ENCODE assay signal across 11 cellular contexts in the genomic region with DNA sequence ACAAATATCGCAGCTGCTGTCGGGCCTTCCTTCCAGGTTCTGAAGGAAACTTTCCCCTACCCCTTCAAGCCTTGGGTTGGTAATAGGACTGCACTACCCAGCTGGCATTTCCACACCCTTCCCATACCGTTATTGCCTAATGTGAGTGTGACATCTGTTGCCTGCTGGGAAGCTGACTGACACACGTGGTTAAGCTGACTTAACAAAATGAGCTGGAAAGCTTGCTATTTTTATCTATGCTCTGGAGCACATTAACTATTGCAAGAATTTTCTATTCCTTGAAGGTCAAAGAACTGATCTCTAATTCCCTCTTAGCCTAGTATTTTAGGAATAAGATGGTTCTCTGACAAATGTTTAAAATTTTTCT.
DNase-seq lines count a peak whose midpoint lies in the region; ATAC-seq and TF ChIP-seq lines count a peak whose summit lies in the region.
"Had no signal": no experiment of that assay in that cellular context is flagged by ENCODE, and none has a peak within 500 bp of the region (broad histone marks: within the 10 kb centered on the region; RNA-seq: fewer than 3 reads in every experiment).

No MANE protein-coding gene starts in this region.

- H3K9me3 Mint-ChIP-seq in endodermal cell = peaks cover 2% of the 10 kb centered on the region
- H3K9me3 Mint-ChIP-seq: mesothelial cell of epicardium had no signal

- H3K36me3 Mint-ChIP-seq in endodermal cell (ENCODE audit: low read depth) = no peaks in the 10 kb centered on the region
- H3K36me3 Mint-ChIP-seq: mesothelial cell of epicardium had no signal

- H3K36me3 ChIP-seq in right atrium auricular region (no peaks in the 10 kb centered on the region), thyroid gland (no peaks in the 10 kb centered on the region), endodermal cell (ENCODE audit: control insufficient read depth, insufficient read depth, low read length) (no peaks in the 10 kb centered on the region)

- TF ChIP-seq POLR2A in thyroid gland (IDR thresholded peaks at IDR 0.05) = no peak

- H3K27me3 Mint-ChIP-seq in endodermal cell (ENCODE audit: insufficient read depth) = no peaks in the 10 kb centered on the region

- 16 to 41% methylated on average over 4 of the region's 4 CpGs for WGBS in thyroid gland, 2 donors
- WGBS in endodermal cell (ENCODE audit: insufficient coverage in 1 of 2, insufficient read length in 1 of 2), 2 experiments = 63 to 66% methylated on average over 4 of the region's 4 CpGs

- H3K4me3 Mint-ChIP-seq in endodermal cell = no peak overlapping the region
- H3K4me3 Mint-ChIP-seq: mesothelial cell of epicardium had no signal

- H3K27ac ChIP-seq in right atrium auricular region (no peak overlapping the region), thyroid gland (no peak overlapping the region), endodermal cell (ENCODE audit: low read depth, low read length) (no peak overlapping the region)
- H3K27ac ChIP-seq: 22Rv1 had no signal

- H3K4me1 Mint-ChIP-seq in endodermal cell = peaks cover 5% of the 10 kb centered on the region
- H3K4me1 Mint-ChIP-seq: mesothelial cell of epicardium had no signal

- intact Hi-C loops in thyroid gland (cut with DNase I) = no loop called here

- DNase-seq in NCI-H2171 treated with DMSO at 0.1 percent for 48 hours (lab: John Stamatoyannopoulos, UW) (peak; percentile 32), NCI-H2171 (lab: John Stamatoyannopoulos, UW) (no peak), astrocyte of the spinal cord (ENCODE audit: low read depth, low spot score) (peak; percentile 16), right atrium auricular region (ENCODE audit: low spot score) (peak; percentile 65), thyroid gland (peak; percentile 31 to 45), endodermal cell (no peak)
- DNase-seq in stimulated activated CD4-positive, alpha-beta T cell treated with anti-CD3 and anti-CD28 coated beads, Interleukin-2, amount 100 ng/mL, for 48 hours = no peak
- DNase-seq: NK-92 treated with Interleukin-12 subunit alpha and Interleukin-12 subunit beta, amount 100 ng/mL, for 24 hours had no signal

- H3K27me3 ChIP-seq in right atrium auricular region = no peaks in the 10 kb centered on the region
- no peaks in the 10 kb centered on the region for H3K27me3 ChIP-seq in thyroid gland
- no peaks in the 10 kb centered on the region for H3K27me3 ChIP-seq in endodermal cell (ENCODE audit: control insufficient read depth, insufficient read depth, low read length, poor library complexity, severe bottlenecking)

- no peak overlapping the region for H3K27ac Mint-ChIP-seq in endodermal cell
- H3K27ac Mint-ChIP-seq: mesothelial cell of epicardium had no signal

- in situ Hi-C loops in astrocyte of the spinal cord (cut with HindIII; ENCODE audit: low sequenced_read_pairs) = no loop called here

- peaks cover 0 to 14% of the 10 kb centered on the region in 2 donors for H3K4me1 ChIP-seq in right atrium auricular region
- H3K4me1 ChIP-seq in thyroid gland = peaks cover 6 to 12% of the 10 kb centered on the region in 2 donors
- H3K4me1 ChIP-seq in endodermal cell (ENCODE audit: control insufficient read depth, insufficient read depth, low read length) = no peaks in the 10 kb centered on the region

- H3K9ac ChIP-seq in endodermal cell (ENCODE audit: extremely low read depth, low read length, poor library complexity, severe bottlenecking) = no peak overlapping the region

- ATAC-seq in GM18870 (IDR thresholded peaks at IDR 0.05; ENCODE audit: unreplicated experiment) = no peak

- no peak for TF ChIP-seq CTCF in astrocyte of the spinal cord (IDR thresholded peaks at IDR 0.05; ENCODE audit: low read depth, low read length)
- TF ChIP-seq CTCF in right atrium auricular region (IDR thresholded peaks at IDR 0.05) = no peak
- no peak for TF ChIP-seq CTCF in thyroid gland (IDR thresholded peaks at IDR 0.05)
- no peak for TF ChIP-seq CTCF in endodermal cell (conservative IDR thresholded peaks at IDR 0.05)

- no peaks in the 10 kb centered on the region for H3K9me3 ChIP-seq in right atrium auricular region
- no peaks in the 10 kb centered on the region for H3K9me3 ChIP-seq in thyroid gland
- H3K9me3 ChIP-seq in endodermal cell (ENCODE audit: control insufficient read depth, low read length) = no peaks in the 10 kb centered on the region

- no peak overlapping the region for H3K4me3 ChIP-seq in astrocyte of the spinal cord (ENCODE audit: low read depth, low read length)
- no peak overlapping the region for H3K4me3 ChIP-seq in right atrium auricular region
- H3K4me3 ChIP-seq in thyroid gland (replicated peaks in 1 of 3) = no peak overlapping the region
- H3K4me3 ChIP-seq in endodermal cell (ENCODE audit: low read length) = no peak overlapping the region

Comparison
In these comparisons a context has a peak if more than half of its experiments do, and no peak if none do; other contexts are left out.
1. DNase-seq: peak in NCI-H2171 treated with DMSO at 0.1 percent for 48 hours (single experiment), astrocyte of the spinal cord (single experiment), right atrium auricular region (single experiment) and thyroid gland (2 of 2); none in NCI-H2171 (single experiment), stimulated activated CD4-positive, alpha-beta T cell treated with anti-CD3 and anti-CD28 coated beads, Interleukin-2, amount 100 ng/mL, for 48 hours (0 of 2) and endodermal cell (single experiment).